In genomic region chr7:7566651-7567611, GRCh38 we compare ENCODE assay signal across 8 cellular contexts. TPM values are rescaled to one million over a fixed set of nuclear protein-coding genes. Genes with fewer than 3 reads are reported as not detected.
DNase-seq lines count a peak whose midpoint lies in the region; ATAC-seq and TF ChIP-seq lines count a peak whose summit lies in the region.

MIOS (plus strand) TSS chr7:7566884; CDS start chr7:7572476, 5,592 bp downstream.

- H3K27me3 ChIP-seq in kidney epithelial cell (ENCODE audit: control insufficient read depth, insufficient read depth, low read length), result no peaks in the 10 kb centered on the region

- in situ Hi-C loops in ACHN (cut with HindIII; ENCODE audit: low pct_ligation_motif_present, low pct_unique_long_range_greater_than_20kb, low sequenced_read_pairs), result no loop called here

- peak; percentile 94 for DNase-seq in ACHN
- DNase-seq in NCI-H2196 (lab: John Stamatoyannopoulos, UW; ENCODE audit: unreplicated experiment), result peak; percentile 77
- peak; percentile 67 to 78 for DNase-seq in activated CD4-positive, alpha-beta T cell treated with anti-CD3 and anti-CD28 coated beads for 24 hours (ENCODE audit: low read depth in 2 of 2)
- DNase-seq in cerebellum (ENCODE audit: low spot score), result peak; percentile 88
- DNase-seq in kidney epithelial cell (ENCODE audit: low read depth), result no peak
- peak; percentile 51 to 74 for DNase-seq in stimulated activated CD4-positive, alpha-beta T cell treated with anti-CD3 and anti-CD28 coated beads, Interleukin-15, amount 100 ng/mL, for 48 hours (ENCODE audit: low read depth in 2 of 2)

- no peaks in the 10 kb centered on the region for H3K36me3 ChIP-seq in kidney epithelial cell (ENCODE audit: control insufficient read depth, insufficient read depth, low read length)

- H3K4me3 ChIP-seq in kidney epithelial cell (ENCODE audit: low read depth, low read length), result peak within 1 kb of the TSS; percentile 52

- no peak for TF ChIP-seq CTCF in kidney epithelial cell (IDR thresholded peaks at IDR 0.05; ENCODE audit: insufficient read depth, low read length, poor library complexity, severe bottlenecking)

- ATAC-seq in GM18517 (IDR thresholded peaks at IDR 0.05; ENCODE audit: unreplicated experiment), result peak; percentile 64
- ATAC-seq in HG03025 (IDR thresholded peaks at IDR 0.05; ENCODE audit: low FRiP score, unreplicated experiment), result peak; percentile 73

RNA-seq across cellular contexts. Expression of gene MIOS, which starts in this region (rescaled TPM):
- total RNA-seq in cerebellum (57.0 TPM), kidney epithelial cell (35.0 and 41.9 TPM in 2 replicates)
